18 cellular contexts compared by ENCODE assay signal in genomic region chr2:7796200-7796563, GRCh38.
DNase-seq lines count a peak whose midpoint lies in the region; ATAC-seq and TF ChIP-seq lines count a peak whose summit lies in the region.
"Had no signal": no experiment of that assay in that cellular context is flagged by ENCODE, and none has a peak within 500 bp of the region (broad histone marks: within the 10 kb centered on the region; RNA-seq: fewer than 3 reads in every experiment).

No MANE protein-coding gene starts in this region.

- DNase-seq in T-helper 1 cell (no peak), MG63 (peak; percentile 26), breast epithelium (ENCODE audit: low spot score in 2 of 2) (no peak), Caco-2 (no peak), Right ventricle myocardium superior (no peak), type B pancreatic cell (ENCODE audit: extremely low spot score, unreplicated experiment) (no peak)
- DNase-seq: activated CD4-positive, alpha-beta memory T cell treated with anti-CD3 and anti-CD28 coated beads, Interleukin-2, amount 10 ng/mL, durations not matched to agents 7 days and 5 days; activated T-cell treated with anti-CD3 and anti-CD28 coated beads, Interleukin-2, amount 50 U/mL, for 1 hour; Calu3; effector memory CD8-positive, alpha-beta T cell; kidney glomerular epithelial cell; mesendoderm; SHP77; stimulated activated CD4-positive, alpha-beta T cell treated with anti-CD3 and anti-CD28 coated beads, Interleukin-4, amount 100 ng/mL, for 1 hour; T-helper 17 cell had no signal

- H3K36me3 Mint-ChIP-seq in T-helper 1 cell treated with Interleukin-12 subunit alpha and Interleukin-12 subunit beta and Interleukin-4 antibody, amounts not matched to agents 30 μg/mL and 1 μg/mL, for 36 hours (ENCODE audit: low read depth) = peaks cover 16% of the 10 kb centered on the region
- H3K36me3 Mint-ChIP-seq in Caco-2 (ENCODE audit: insufficient read depth, unreplicated experiment) (no peaks in the 10 kb centered on the region), type B pancreatic cell (no peaks in the 10 kb centered on the region)

- H3K9me3 ChIP-seq in MG63 = peaks cover 2% of the 10 kb centered on the region; the same call in 1 of the 2 replicates
- peaks cover 3 to 4% of the 10 kb centered on the region in 2 donors for H3K9me3 ChIP-seq in breast epithelium
- no peaks in the 10 kb centered on the region for H3K9me3 ChIP-seq in neutrophil
- H3K9me3 ChIP-seq in Caco-2 = peaks cover 7% of the 10 kb centered on the region; the same call in 1 of the 2 replicates

- H3K4me3 ChIP-seq in MG63 (no peak overlapping the region), breast epithelium (no peak overlapping the region), neutrophil (ENCODE audit: low read depth in 1 of 2, low read length in 1 of 2) (peak overlapping the region; percentile 49 to 50), Caco-2 (ENCODE audit: low read depth, low read length) (no peak overlapping the region)

- TF ChIP-seq CTCF in breast epithelium (IDR thresholded peaks at IDR 0.05) (no peak), neutrophil (IDR thresholded peaks at IDR 0.05) (no peak), Caco-2 (IDR thresholded peaks at IDR 0.05; ENCODE audit: insufficient read depth in 1 of 2, low read depth in 1 of 2, low read length in 1 of 2, severe bottlenecking in 1 of 2, unreplicated experiment in 1 of 2) (no peak), type B pancreatic cell (conservative IDR thresholded peaks at IDR 0.05) (no peak)

- H3K27me3 ChIP-seq in MG63 (no peaks in the 10 kb centered on the region), breast epithelium (no peaks in the 10 kb centered on the region), neutrophil (peaks cover 17% of the 10 kb centered on the region), Caco-2 (replicated peaks; ENCODE audit: control insufficient read depth, insufficient read depth, low read length) (no peaks in the 10 kb centered on the region)

- peaks cover 7% of the 10 kb centered on the region for H3K4me1 Mint-ChIP-seq in T-helper 1 cell treated with Interleukin-12 subunit alpha and Interleukin-12 subunit beta and Interleukin-4 antibody, amounts not matched to agents 30 μg/mL and 1 μg/mL, for 36 hours (ENCODE audit: low read depth)
- H3K4me1 Mint-ChIP-seq in Caco-2 (ENCODE audit: low read depth, unreplicated experiment) (no peaks in the 10 kb centered on the region), type B pancreatic cell (ENCODE audit: unreplicated experiment) (peaks cover 6% of the 10 kb centered on the region)
- H3K4me1 Mint-ChIP-seq: T-helper 17 cell had no signal

- POLR2A ChIA-PET in Caco-2 (lab: Charles Lee) = no interaction called here

- H3K27ac ChIP-seq in breast epithelium (peak overlapping the region; percentile 8 to 68), neutrophil (peak overlapping the region; percentile 70)

- intact Hi-C loops in breast epithelium (cut with DNase I; ENCODE audit: low total_unique reads) (no loop called here), Caco-2 (cut with micrococcal nuclease; ENCODE audit: unreplicated experiment) (no loop called here), Right ventricle myocardium superior (cut with DNase I) (no loop called here)

- ATAC-seq in Right ventricle myocardium superior (ENCODE audit: poor library complexity) = no peak
- ATAC-seq: effector memory CD8-positive, alpha-beta T cell; naive thymus-derived CD8-positive, alpha-beta T cell; T-helper 17 cell had no signal

- H3K36me3 ChIP-seq in MG63 (no peaks in the 10 kb centered on the region), breast epithelium (no peaks in the 10 kb centered on the region), neutrophil (no peaks in the 10 kb centered on the region), Caco-2 (ENCODE audit: control insufficient read depth, insufficient read depth, low read length) (no peaks in the 10 kb centered on the region)

- no peak for TF ChIP-seq POLR2A in breast epithelium (IDR thresholded peaks at IDR 0.05)

- H3K27me3 Mint-ChIP-seq in T-helper 1 cell treated with Interleukin-12 subunit alpha and Interleukin-12 subunit beta and Interleukin-4 antibody, amounts not matched to agents 30 μg/mL and 1 μg/mL, for 36 hours (ENCODE audit: low read depth) = no peaks in the 10 kb centered on the region
- H3K27me3 Mint-ChIP-seq in Caco-2 (ENCODE audit: insufficient read depth, unreplicated experiment) (no peaks in the 10 kb centered on the region), type B pancreatic cell (no peaks in the 10 kb centered on the region)
- H3K27me3 Mint-ChIP-seq: effector memory CD8-positive, alpha-beta T cell; naive thymus-derived CD8-positive, alpha-beta T cell had no signal

- peaks cover 26% of the 10 kb centered on the region for H3K9me3 Mint-ChIP-seq in T-helper 1 cell treated with Interleukin-12 subunit alpha and Interleukin-12 subunit beta and Interleukin-4 antibody, amounts not matched to agents 30 μg/mL and 1 μg/mL, for 36 hours
- peaks cover 24% of the 10 kb centered on the region for H3K9me3 Mint-ChIP-seq in Caco-2 (ENCODE audit: unreplicated experiment)
- peaks cover 11% of the 10 kb centered on the region for H3K9me3 Mint-ChIP-seq in type B pancreatic cell

- H3K4me1 ChIP-seq in breast epithelium (no peaks in the 10 kb centered on the region), neutrophil (ENCODE audit: control insufficient read depth in 1 of 2, insufficient read depth in 1 of 2, low read depth in 1 of 2, low read length in 1 of 2) (peaks cover 28 to 33% of the 10 kb centered on the region in 2 experiments), Caco-2 (no peaks in the 10 kb centered on the region)

- no peak overlapping the region for H3K4me3 Mint-ChIP-seq in T-helper 1 cell treated with Interleukin-12 subunit alpha and Interleukin-12 subunit beta and Interleukin-4 antibody, amounts not matched to agents 30 μg/mL and 1 μg/mL, for 36 hours
- H3K4me3 Mint-ChIP-seq in Caco-2 (ENCODE audit: unreplicated experiment) (no peak overlapping the region), type B pancreatic cell (no peak overlapping the region)
- H3K4me3 Mint-ChIP-seq: activated CD4-positive, alpha-beta memory T cell treated with anti-CD3 and anti-CD28 coated beads, Interleukin-2, amount 10 ng/mL, durations not matched to agents 7 days and 5 days; effector memory CD8-positive, alpha-beta T cell had no signal

- peak overlapping the region; percentile 61 for H3K27ac Mint-ChIP-seq in T-helper 1 cell treated with Interleukin-12 subunit alpha and Interleukin-12 subunit beta and Interleukin-4 antibody, amounts not matched to agents 30 μg/mL and 1 μg/mL, for 36 hours
- H3K27ac Mint-ChIP-seq in Caco-2 (ENCODE audit: unreplicated experiment) = no peak overlapping the region
- no peak overlapping the region for H3K27ac Mint-ChIP-seq in type B pancreatic cell
- H3K27ac Mint-ChIP-seq: activated CD4-positive, alpha-beta memory T cell treated with anti-CD3 and anti-CD28 coated beads, Interleukin-2, amount 10 ng/mL, durations not matched to agents 7 days and 5 days; T-helper 17 cell had no signal

- BruUV-seq in Caco-2 (replicated peaks; lab: Mats Ljungman, UMichigan) = no TSS peak

- CTCF ChIA-PET in Caco-2 (lab: Charles Lee) = no interaction called here

Comparison
In these comparisons a context has a peak if more than half of its experiments do, and no peak if none do; other contexts are left out.
1. H3K4me3 ChIP-seq: peak in neutrophil (2 of 2); none in MG63 (single experiment), breast epithelium (0 of 3) and Caco-2 (single experiment).